In genomic region chr6:44672838-44673237, GRCh38 we compare ENCODE assay signal across 28 cellular contexts.
DNase-seq lines count a peak whose midpoint lies in the region; ATAC-seq and TF ChIP-seq lines count a peak whose summit lies in the region.
"Had no signal": no experiment of that assay in that cellular context is flagged by ENCODE, and none has a peak within 500 bp of the region (broad histone marks: within the 10 kb centered on the region; RNA-seq: fewer than 3 reads in every experiment).

No MANE protein-coding gene starts in this region.

- H3K27me3 ChIP-seq in RWPE2 (ENCODE audit: insufficient read depth, poor library complexity, severe bottlenecking) (no peaks in the 10 kb centered on the region), iPS-20b (ENCODE audit: insufficient read depth, low read length) (no peaks in the 10 kb centered on the region), psoas muscle (ENCODE audit: insufficient read depth in 3 of 3, low read length in 2 of 3) (peaks cover 0 to 4% (median 4%) of the 10 kb centered on the region in 3 donors)
- H3K27me3 ChIP-seq: right atrium auricular region, testis, vagina had no signal

- H3K36me3 Mint-ChIP-seq in T-cell, result no peaks in the 10 kb centered on the region
- H3K36me3 Mint-ChIP-seq: activated naive CD4-positive, alpha-beta T cell treated with anti-CD3 and anti-CD28 coated beads, Interleukin-2, amount 50 U/mL, for 72 hours; CD4-positive, CD25-positive, alpha-beta regulatory T cell; naive thymus-derived CD8-positive, alpha-beta T cell had no signal

- DNase-seq in HPDE6-E6E7 (ENCODE audit: extremely low spot score), result peak; percentile 43
- peak; percentile 95 for DNase-seq in RWPE2 (ENCODE audit: low spot score)
- DNase-seq in sciatic nerve (ENCODE audit: low spot score), result peak; percentile 18
- DNase-seq in psoas muscle, result no peak
- DNase-seq in Ammon's horn (ENCODE audit: low spot score), result no peak
- no peak for DNase-seq in T-cell
- DNase-seq: activated CD4-positive, alpha-beta T cell treated with anti-CD3 and anti-CD28 coated beads, Interleukin-2, amount 10 ng/mL, durations not matched to agents 7 days and 5 days; anterior cingulate cortex; caudate nucleus; CD4-positive, CD25-positive, alpha-beta regulatory T cell; dermis blood vessel endothelial cell; KG1; left colon; naive thymus-derived CD8-positive, alpha-beta T cell; NCI-H1436 treated with DMSO at 0.1 percent for 48 hours; NCI-H2171 treated with DMSO at 0.1 percent for 48 hours; NCI-H524 treated with DMSO at 0.1 percent for 48 hours; SK-N-SH; stimulated activated CD4-positive, alpha-beta T cell treated with anti-CD3 and anti-CD28 coated beads, Interleukin-12 subunit alpha, Interleukin-12 subunit beta, amount 100 ng/mL, for 4 hours; stimulated activated CD4-positive, alpha-beta T cell treated with anti-CD3 and anti-CD28 coated beads, Interleukin-4, amount 100 ng/mL, for 4 hours; stimulated activated naive CD4-positive, alpha-beta T cell treated with Interleukin-2 at 50 U/mL for 16 hours; testis had no signal

- no peak overlapping the region for H3K4me3 Mint-ChIP-seq in T-cell
- H3K4me3 Mint-ChIP-seq: activated CD4-positive, alpha-beta T cell treated with anti-CD3 and anti-CD28 coated beads, Interleukin-2, amount 10 ng/mL, durations not matched to agents 7 days and 5 days; CD4-positive, CD25-positive, alpha-beta regulatory T cell; naive thymus-derived CD8-positive, alpha-beta T cell had no signal

- H3K4me1 ChIP-seq in RWPE2 (ENCODE audit: insufficient read depth, poor library complexity, severe bottlenecking) (peaks cover 39% of the 10 kb centered on the region), iPS-20b (ENCODE audit: insufficient read depth, low read length) (peaks cover 28% of the 10 kb centered on the region), psoas muscle (no peaks in the 10 kb centered on the region)
- H3K4me1 ChIP-seq: right atrium auricular region, testis, vagina had no signal

- peaks cover 4 to 13% of the 10 kb centered on the region in 2 donors for H3K27me3 Mint-ChIP-seq in T-cell

- no peaks in the 10 kb centered on the region for H3K9me3 Mint-ChIP-seq in T-cell
- H3K9me3 Mint-ChIP-seq: activated CD4-positive, alpha-beta T cell treated with anti-CD3 and anti-CD28 coated beads, Interleukin-2, amount 10 ng/mL, durations not matched to agents 7 days and 5 days; activated naive CD4-positive, alpha-beta T cell treated with anti-CD3 and anti-CD28 coated beads, Interleukin-2, amount 50 U/mL, for 72 hours; activated T-helper 2 cell treated with anti-CD3 and anti-CD28 coated beads, Interferon-gamma antibody, Interleukin-2, Interleukin-4, amounts not matched to agents 10 μg/mL and 5 μg/mL and 100 μg/mL, durations not matched to agents 14 hours and 24 hours and 36 hours; CD4-positive, CD25-positive, alpha-beta regulatory T cell; naive thymus-derived CD8-positive, alpha-beta T cell had no signal

- no peaks in the 10 kb centered on the region for H3K36me3 ChIP-seq in RWPE2 (ENCODE audit: low read depth)
- no peaks in the 10 kb centered on the region for H3K36me3 ChIP-seq in iPS-20b (ENCODE audit: insufficient read depth, low read depth, low read length)
- H3K36me3 ChIP-seq in psoas muscle (ENCODE audit: insufficient read depth in 1 of 2, low read depth in 1 of 2), result no peaks in the 10 kb centered on the region
- H3K36me3 ChIP-seq: right atrium auricular region, vagina had no signal

- H3K4me3 ChIP-seq in RWPE2 (ENCODE audit: severe bottlenecking) (no peak overlapping the region), iPS-20b (ENCODE audit: low read length) (no peak overlapping the region), psoas muscle (no peak overlapping the region)
- H3K4me3 ChIP-seq: right atrium auricular region, testis, vagina had no signal

- peaks cover 0 to 2% (median 0%) of the 10 kb centered on the region in 3 donors for H3K4me1 Mint-ChIP-seq in T-cell
- H3K4me1 Mint-ChIP-seq: activated CD4-positive, alpha-beta T cell treated with anti-CD3 and anti-CD28 coated beads, Interleukin-2, amount 10 ng/mL, durations not matched to agents 7 days and 5 days; CD4-positive, CD25-positive, alpha-beta regulatory T cell had no signal

- no peak overlapping the region for H3K27ac Mint-ChIP-seq in T-cell
- H3K27ac Mint-ChIP-seq: activated CD4-positive, alpha-beta T cell treated with anti-CD3 and anti-CD28 coated beads, Interleukin-2, amount 10 ng/mL, durations not matched to agents 7 days and 5 days; activated naive CD4-positive, alpha-beta T cell treated with anti-CD3 and anti-CD28 coated beads, Interleukin-2, amount 50 U/mL, for 72 hours; activated T-helper 2 cell treated with anti-CD3 and anti-CD28 coated beads, Interferon-gamma antibody, Interleukin-2, Interleukin-4, amounts not matched to agents 10 μg/mL and 5 μg/mL and 100 μg/mL, durations not matched to agents 14 hours and 24 hours and 36 hours; CD4-positive, CD25-positive, alpha-beta regulatory T cell; naive thymus-derived CD8-positive, alpha-beta T cell had no signal

- ATAC-seq in RWPE2 (ENCODE audit: low read depth) (peak; percentile 69), sciatic nerve (no peak), psoas muscle (no peak), T-cell (replicated peaks in 1 of 4) (no peak)
- ATAC-seq: activated naive CD4-positive, alpha-beta T cell treated with anti-CD3 and anti-CD28 coated beads, Interleukin-2, amount 50 U/mL, for 72 hours; left colon; naive thymus-derived CD8-positive, alpha-beta T cell had no signal

- H3K27ac ChIP-seq in RWPE2 (ENCODE audit: poor library complexity, severe bottlenecking) (peak overlapping the region; percentile 91), iPS-20b (ENCODE audit: low read length) (no peak overlapping the region), psoas muscle (no peak overlapping the region)
- H3K27ac ChIP-seq: right atrium auricular region, testis, vagina, VCaP had no signal

- CTCF ChIA-PET in T-cell (lab: Charles Lee), result interaction anchor here in 1 of 2 donors (1.4 kb wide), 1 partner anchor 1042 kb away, joined by 3 read pairs; no protein-coding TSS in a partner anchor

- H3K9ac ChIP-seq in iPS-20b (ENCODE audit: low read depth, low read length), result peak overlapping the region; percentile 10; the same call in 1 of the 2 replicates
- H3K9ac ChIP-seq: SK-N-SH had no signal

- no peaks in the 10 kb centered on the region for H3K9me3 ChIP-seq in RWPE2 (ENCODE audit: severe bottlenecking)
- no peaks in the 10 kb centered on the region for H3K9me3 ChIP-seq in iPS-20b (ENCODE audit: insufficient read depth, low read depth, low read length)
- no peaks in the 10 kb centered on the region for H3K9me3 ChIP-seq in psoas muscle
- H3K9me3 ChIP-seq: right atrium auricular region, SK-N-SH, testis, vagina had no signal

- TF ChIP-seq CTCF in RWPE2 (IDR thresholded peaks at IDR 0.05; ENCODE audit: poor library complexity, severe bottlenecking), result no peak
- no peak for TF ChIP-seq CTCF in psoas muscle (IDR thresholded peaks at IDR 0.05)

- WGBS in psoas muscle, 3 donors, result 82 to 88% (median 82%) methylated on average over 4 of the region's 4 CpGs

- POLR2A ChIA-PET in T-cell (lab: Charles Lee), result no interaction called here

- intact Hi-C loops in sciatic nerve (cut with DNase I), result no loop called here
- intact Hi-C loops in psoas muscle (cut with DNase I), result no loop called here

Comparison
In these comparisons a context has a peak if more than half of its experiments do, and no peak if none do; other contexts are left out.
1. DNase-seq: peak in HPDE6-E6E7 (single experiment), RWPE2 (single experiment) and sciatic nerve (single experiment); none in psoas muscle (0 of 2), Ammon's horn (single experiment) and T-cell (0 of 34).